Comparison of ENCODE assay signal across 8 cellular contexts in the genomic region with DNA sequence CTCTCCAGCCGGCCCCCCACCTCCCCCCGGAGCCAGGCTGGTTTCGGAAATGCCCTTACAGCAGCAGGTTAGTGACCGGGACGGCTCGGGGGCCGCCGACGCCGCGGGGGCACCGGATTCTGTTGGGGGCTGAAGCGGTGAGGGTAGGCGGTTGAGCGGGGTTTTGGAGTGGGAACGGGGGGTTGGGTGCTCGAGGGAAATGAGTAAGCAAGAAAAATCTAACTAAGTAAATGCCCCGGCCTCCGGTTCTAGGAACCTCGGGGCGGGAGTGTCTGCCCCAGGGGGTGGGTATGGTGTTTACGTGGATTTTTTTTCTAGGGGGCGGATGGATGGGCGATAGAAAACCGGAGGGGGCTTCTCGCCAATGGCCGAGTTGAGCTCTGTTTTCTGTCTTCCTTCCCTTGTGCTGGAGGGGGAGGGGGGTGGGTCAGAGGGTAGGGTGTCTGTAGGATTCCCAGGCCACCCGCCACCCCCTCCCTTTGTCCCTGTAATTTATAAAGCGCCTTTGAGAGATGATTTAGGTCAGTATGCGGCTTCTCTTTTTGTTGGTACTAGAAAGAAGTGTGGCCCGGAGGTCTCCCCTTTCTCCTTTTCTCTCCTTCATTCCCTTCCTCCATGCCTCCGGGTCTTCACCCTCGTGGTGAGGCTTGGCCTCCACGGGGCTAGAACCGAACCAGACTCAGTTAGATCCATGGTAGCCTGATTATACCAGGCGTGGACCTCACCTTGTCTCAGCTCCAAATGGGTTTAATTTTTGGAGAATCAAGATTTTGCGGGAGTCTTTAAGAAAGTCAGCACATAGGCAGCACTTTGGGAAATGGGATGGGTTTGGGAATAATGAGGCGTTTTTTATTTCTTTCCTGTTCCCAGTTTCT. TPM values are rescaled to one million over a fixed set of nuclear protein-coding genes. Genes with fewer than 3 reads are reported as not detected.
DNase-seq lines count a peak whose midpoint lies in the region; ATAC-seq and TF ChIP-seq lines count a peak whose summit lies in the region.

No MANE protein-coding gene starts in this region.

- no peak for ATAC-seq in GM18873 (IDR thresholded peaks at IDR 0.05; ENCODE audit: low FRiP score, unreplicated experiment)

- H3K27me3 ChIP-seq in cardiac muscle cell: no peaks in the 10 kb centered on the region

- H3K4me3 ChIP-seq in SK-N-MC (peak overlapping the region; percentile 91), cardiac muscle cell (peak overlapping the region; percentile 75), retinal pigment epithelial cell (ENCODE audit: low read length) (peak overlapping the region; percentile 75)

- H3K36me3 ChIP-seq in SK-N-MC (ENCODE audit: insufficient read depth, low read length) (peaks cover 36% of the 10 kb centered on the region), cardiac muscle cell (no peaks in the 10 kb centered on the region)

- peaks cover 10% of the 10 kb centered on the region for H3K4me1 ChIP-seq in cardiac muscle cell (ENCODE audit: low read depth)

- H3K9ac ChIP-seq in SK-N-MC (ENCODE audit: insufficient read length): peak overlapping the region; percentile 95

- DNase-seq in NCI-H1436 (lab: John Stamatoyannopoulos, UW) (peak; percentile 13), NCI-H1436 treated with DMSO at 0.1 percent for 48 hours (lab: John Stamatoyannopoulos, UW) (no peak), HUDEP-2 (lab: John Stamatoyannopoulos, UW; ENCODE audit: unreplicated experiment in 76 of 76) (peak in 58 of 76 experiments; percentile 20 to 84 (median 66)), SK-N-MC (ENCODE audit: low read depth, low spot score) (no peak), cardiac muscle cell (ENCODE audit: low read depth in 1 of 2, low spot score in 1 of 2) (peak; percentile 63 to 65), retinal pigment epithelial cell (ENCODE audit: low read depth) (no peak)
- DNase-seq in activated naive CD4-positive, alpha-beta T cell treated with anti-CD3 and anti-CD28 coated beads, Interleukin-2, amount 50 U/mL, for 16 hours: peak; percentile 78

- TF ChIP-seq CTCF in cardiac muscle cell (IDR thresholded peaks at IDR 0.05; ENCODE audit: low read depth, low read length) (no peak), retinal pigment epithelial cell (conservative IDR thresholded peaks at IDR 0.05; ENCODE audit: low read depth, low read length) (no peak)

- H3K9me3 ChIP-seq in SK-N-MC (ENCODE audit: low read depth, low read length) (no peaks in the 10 kb centered on the region), cardiac muscle cell (ENCODE audit: low read depth) (no peaks in the 10 kb centered on the region)

- H3K27ac ChIP-seq in SK-N-MC: peak overlapping the region; percentile 94
- H3K27ac ChIP-seq in cardiac muscle cell: peak overlapping the region; percentile 94

RNA-seq across cellular contexts. Expression of gene E2F3, which starts 2.3 kb away (rescaled TPM):
- total RNA-seq in cardiac muscle cell: 9.2 and 12.6 TPM in 2 replicates
- polyA plus RNA-seq in cardiac muscle cell: 11.1 and 16.5 TPM in 2 replicates

Comparison
In these comparisons a context has a peak if more than half of its experiments do, and no peak if none do; other contexts are left out.
1. DNase-seq: peak in NCI-H1436 (single experiment), HUDEP-2 (58 of 76), activated naive CD4-positive, alpha-beta T cell treated with anti-CD3 and anti-CD28 coated beads, Interleukin-2, amount 50 U/mL, for 16 hours (single experiment) and cardiac muscle cell (2 of 2); none in NCI-H1436 treated with DMSO at 0.1 percent for 48 hours (single experiment), SK-N-MC (single experiment) and retinal pigment epithelial cell (single experiment).
2. Peak in every context shown above with its lines, with median percentiles within 50 percentile points of each other: H3K4me3 ChIP-seq.